ENCODE assay signal across 29 cellular contexts in genomic region chr3:35389907-35390306, GRCh38.
"Had no signal": no experiment of that assay in that cellular context is flagged by ENCODE, and none has a peak within 500 bp of the region (broad histone marks: within the 10 kb centered on the region; RNA-seq: fewer than 3 reads in every experiment).

No MANE protein-coding gene starts in this region.

- H3K4me1 Mint-ChIP-seq: immature natural killer cell; naive thymus-derived CD4-positive, alpha-beta T cell; neural crest cell; stimulated activated effector memory CD8-positive, alpha-beta T cell treated with anti-CD3 and anti-CD28 coated beads, Interleukin-12 subunit alpha, Interleukin-12 subunit beta, amount 100 ng/mL, for 72 hours had no signal

- DNase-seq: hypothalamus; immature natural killer cell; kidney; left colon; left ventricle myocardium inferior; mesendoderm; naive thymus-derived CD4-positive, alpha-beta T cell; nucleus accumbens; pancreas; posterior cingulate gyrus; retina; right cardiac atrium; sigmoid colon; small intestine; spleen; stimulated activated CD4-positive, alpha-beta T cell treated with anti-CD3 and anti-CD28 coated beads, Interleukin-4, amount 100 ng/mL, for 24 hours; stimulated activated naive CD4-positive, alpha-beta T cell; tibial artery; trophoblast cell; upper lobe of right lung had no signal

- H3K36me3 Mint-ChIP-seq: immature natural killer cell; mesothelial cell of epicardium; naive thymus-derived CD4-positive, alpha-beta T cell; stimulated activated effector memory CD8-positive, alpha-beta T cell treated with anti-CD3 and anti-CD28 coated beads, Interleukin-12 subunit alpha, Interleukin-12 subunit beta, amount 100 ng/mL, for 72 hours had no signal

- H3K27ac ChIP-seq: left ventricle myocardium inferior, pancreas, prostate gland, sigmoid colon, spleen, suprapubic skin, thoracic aorta, tibial artery, upper lobe of right lung had no signal

- H3K27ac Mint-ChIP-seq: immature natural killer cell; mesothelial cell of epicardium; naive thymus-derived CD4-positive, alpha-beta T cell; natural killer cell treated with Interleukin-12 subunit alpha and Interleukin-12 subunit beta and Interleukin-15 and Interleukin-18, amount 100 ng/mL, for 72 hours; stimulated activated effector memory CD8-positive, alpha-beta T cell treated with anti-CD3 and anti-CD28 coated beads, Interleukin-12 subunit alpha, Interleukin-12 subunit beta, amount 100 ng/mL, for 72 hours; stimulated activated naive CD8-positive, alpha-beta T cell treated with anti-CD3 and anti-CD28 coated beads, Interleukin-15, Interleukin-2, amounts not matched to agents 100 ng/mL and 50 ng/mL, for 24 hours had no signal

- ATAC-seq: left colon; naive thymus-derived CD4-positive, alpha-beta T cell; natural killer cell treated with Interleukin-12 subunit alpha and Interleukin-12 subunit beta and Interleukin-15 and Interleukin-18, amount 100 ng/mL, for 72 hours; pancreas; right cardiac atrium; stimulated activated effector memory CD8-positive, alpha-beta T cell treated with anti-CD3 and anti-CD28 coated beads, Interleukin-12 subunit alpha, Interleukin-12 subunit beta, amount 100 ng/mL, for 72 hours; upper lobe of right lung had no signal

- H3K36me3 ChIP-seq: left ventricle myocardium inferior, pancreas, prostate gland, sigmoid colon, spleen, suprapubic skin, thoracic aorta, tibial artery, upper lobe of right lung had no signal

- H3K4me3 ChIP-seq: left ventricle myocardium inferior, lung, pancreas, prostate gland, sigmoid colon, spleen, suprapubic skin, thoracic aorta, tibial artery, upper lobe of right lung had no signal

- H3K4me1 ChIP-seq: left ventricle myocardium inferior, pancreas, prostate gland, sigmoid colon, spleen, suprapubic skin, tibial artery, upper lobe of right lung had no signal

- H3K9me3 ChIP-seq: pancreas, prostate gland, thoracic aorta, tibial artery, upper lobe of right lung had no signal

- H3K27me3 ChIP-seq: pancreas, sigmoid colon, spleen, suprapubic skin, tibial artery, upper lobe of right lung had no signal

- H3K27me3 Mint-ChIP-seq: naive thymus-derived CD4-positive, alpha-beta T cell; natural killer cell treated with Interleukin-12 subunit alpha and Interleukin-12 subunit beta and Interleukin-15 and Interleukin-18, amount 100 ng/mL, for 72 hours; stimulated activated naive CD8-positive, alpha-beta T cell treated with anti-CD3 and anti-CD28 coated beads, Interleukin-15, Interleukin-2, amounts not matched to agents 100 ng/mL and 50 ng/mL, for 24 hours had no signal

- H3K4me3 Mint-ChIP-seq: immature natural killer cell; mesothelial cell of epicardium; naive thymus-derived CD4-positive, alpha-beta T cell; natural killer cell treated with Interleukin-12 subunit alpha and Interleukin-12 subunit beta and Interleukin-15 and Interleukin-18, amount 100 ng/mL, for 72 hours; neural crest cell; stimulated activated effector memory CD8-positive, alpha-beta T cell treated with anti-CD3 and anti-CD28 coated beads, Interleukin-12 subunit alpha, Interleukin-12 subunit beta, amount 100 ng/mL, for 72 hours; stimulated activated naive CD8-positive, alpha-beta T cell treated with anti-CD3 and anti-CD28 coated beads, Interleukin-15, Interleukin-2, amounts not matched to agents 100 ng/mL and 50 ng/mL, for 24 hours had no signal
